Comparison of ENCODE assay signal across 8 cellular contexts in genomic region chr12:113174461-113175384, GRCh38. TPM values are rescaled to one million over a fixed set of nuclear protein-coding genes. Genes with fewer than 3 reads are reported as not detected.
DNase-seq lines count a peak whose midpoint lies in the region; ATAC-seq, FAIRE-seq and TF ChIP-seq lines count a peak whose summit lies in the region.

No MANE protein-coding gene starts in this region.

- H3K27ac ChIP-seq in BLaER1: peak overlapping the region; percentile 94

- H4K20me1 ChIP-seq in BLaER1: 0 out of 2 replicates have a peak, but pooled peaks cover 2% of the 10 kb centered on the region

- H3K4me1 ChIP-seq in BLaER1: peaks cover 73% of the 10 kb centered on the region

- H3K9ac ChIP-seq in BLaER1: peak overlapping the region; percentile 79

- ATAC-seq in natural killer cell (peak; percentile 84 to 98 (median 88)), GM21367 (IDR thresholded peaks at IDR 0.05; ENCODE audit: unreplicated experiment) (no peak)

- peak; percentile 97 for TF ChIP-seq CTCF in natural killer cell (IDR thresholded peaks at IDR 0.05)

- H3K4me3 ChIP-seq in BLaER1: peak overlapping the region; percentile 50

- H3K27me3 Mint-ChIP-seq in natural killer cell (ENCODE audit: low read depth in 2 of 2): no peaks in the 10 kb centered on the region

- peak overlapping the region; percentile 86 for H3K4me2 ChIP-seq in BLaER1

- H3K36me3 Mint-ChIP-seq in natural killer cell: peaks cover 19% of the 10 kb centered on the region

- H3K27ac Mint-ChIP-seq in natural killer cell: peak overlapping the region; percentile 51 to 84

- no peak overlapping the region for H3K4me3 Mint-ChIP-seq in natural killer cell

- H3K4me1 Mint-ChIP-seq in natural killer cell: peaks cover 5 to 9% of the 10 kb centered on the region in 2 donors

- intact Hi-C loops in natural killer cell (cut with micrococcal nuclease): loop anchor here (1.0 kb wide), 1 partner anchor 126 kb away; no protein-coding TSS in a partner anchor

- peak; percentile 83 for FAIRE-seq in GM19239 (lab: Jason Lieb, UNC)

- peaks cover 85% of the 10 kb centered on the region for H3K36me3 ChIP-seq in BLaER1

- peaks cover 14% of the 10 kb centered on the region for H3K9me3 ChIP-seq in BLaER1

- H3K27me3 ChIP-seq in BLaER1: no peaks in the 10 kb centered on the region

- DNase-seq in GM19239 (ENCODE audit: insufficient read length, low spot score) (peak; percentile 88), NCI-H510A treated with DMSO at 0.1 percent for 48 hours (lab: John Stamatoyannopoulos, UW) (peak; percentile 58), epidermal melanocyte (ENCODE audit: insufficient read length, low spot score) (peak; percentile 76), natural killer cell (peak; percentile 73)
- peak; percentile 62 for DNase-seq in activated CD8-positive, alpha-beta memory T cell treated with anti-CD3 and anti-CD28 coated beads, Interleukin-2, amount 50 U/mL, for 24 hours (ENCODE audit: extremely low read depth)
- peak; percentile 30 to 77 (median 70) for DNase-seq in stimulated activated naive CD4-positive, alpha-beta T cell (lab: John Stamatoyannopoulos, UW)

- no peaks in the 10 kb centered on the region for H3K9me3 Mint-ChIP-seq in natural killer cell

RNA-seq across cellular contexts. Expression of gene DDX54, which starts 10.6 kb away (rescaled TPM):
- total RNA-seq in natural killer cell: 100 to 1,000 TPM in 1 of 3 donors, 10 to 100 TPM in 2; 84.6 to 100 (median 97.1) TPM

RNA-seq across cellular contexts. Expression of gene RITA1, which starts 10.8 kb away (rescaled TPM):
- 10 to 100 TPM in 2 of 3 donors, 1 to 10 TPM in 1; 7.7 to 13.8 (median 12.0) TPM for total RNA-seq in natural killer cell

RNA-seq across cellular contexts. Expression of gene CFAP73, which starts 25.2 kb away (rescaled TPM):
- total RNA-seq in natural killer cell: not detected

RNA-seq across cellular contexts. Expression of gene RASAL1, which starts 39.2 kb away (rescaled TPM):
- total RNA-seq in natural killer cell: not detected

RNA-seq across cellular contexts. Expression of gene TPCN1, which starts 46.5 kb away (rescaled TPM):
- 10 to 100 TPM in 2 of 3 donors, 1 to 10 TPM in 1; 7.2 to 21.4 (median 10.7) TPM for total RNA-seq in natural killer cell
